ENCODE assay signal across 29 cellular contexts in genomic region chr3:70409018-70409417, GRCh38.
"Had no signal": no experiment of that assay in that cellular context is flagged by ENCODE, and none has a peak within 500 bp of the region (broad histone marks: within the 10 kb centered on the region; RNA-seq: fewer than 3 reads in every experiment).

No MANE protein-coding gene starts in this region.

- H3K4me3 ChIP-seq: ascending aorta, cardiac muscle cell had no signal

- DNase-seq: activated B cell treated with CpG ODN at 0.5 μM for 24 hours; activated CD4-positive, alpha-beta memory T cell treated with anti-CD3 and anti-CD28 coated beads, Interleukin-2, amount 10 ng/mL, durations not matched to agents 7 days and 5 days; activated CD4-positive, alpha-beta T cell treated with anti-CD3 and anti-CD28 coated beads for 4 hours; activated CD4-positive, alpha-beta T cell treated with anti-CD3 and anti-CD28 coated beads, Interleukin-2, amount 10 ng/mL, durations not matched to agents 24 days and 14 days; activated CD4-positive, alpha-beta T cell treated with anti-CD3 and anti-CD28 coated beads, Interleukin-2, amount 50 U/mL, for 48 hours; activated CD4-positive, CD25-positive, alpha-beta regulatory T cell treated with anti-CD3 and anti-CD28 coated beads, Interleukin-2, amount 50 U/mL, for 72 hours; activated CD8-positive, alpha-beta memory T cell treated with anti-CD3 and anti-CD28 coated beads for 24 hours; activated CD8-positive, alpha-beta memory T cell treated with anti-CD3 and anti-CD28 coated beads, Interleukin-2, amount 10 ng/mL, durations not matched to agents 7 days and 5 days; activated CD8-positive, alpha-beta memory T cell treated with anti-CD3 and anti-CD28 coated beads, Interleukin-2, amount 50 U/mL, for 48 hours; activated CD8-positive, alpha-beta T cell treated with anti-CD3 and anti-CD28 coated beads, Interleukin-2, amount 10 ng/mL, durations not matched to agents 7 days and 5 days; activated effector memory CD4-positive, alpha-beta T cell treated with Interleukin-2 at 50 U/mL for 16 hours; activated gamma-delta T cell; activated naive CD4-positive, alpha-beta T cell treated with anti-CD3 and anti-CD28 coated beads, Interleukin-2, amount 10 ng/mL, durations not matched to agents 7 days and 5 days; activated naive CD4-positive, alpha-beta T cell treated with Interleukin-2 at 50 U/mL for 16 hours; activated naive CD8-positive, alpha-beta T cell treated with anti-CD3 and anti-CD28 coated beads, Interleukin-2, amount 10 ng/mL, durations not matched to agents 7 days and 5 days; activated naive CD8-positive, alpha-beta T cell treated with anti-CD3 and anti-CD28 coated beads, Interleukin-2, amount 50 U/mL, for 24 hours; activated T-cell treated with anti-CD3 and anti-CD28 coated beads, Interleukin-2, amount 50 U/mL, for 24 hours; activated T-cell treated with anti-CD3 and anti-CD28 coated beads, Interleukin-2, amount 50 U/mL, for 48 hours; amygdala; anterior cingulate cortex; caudate nucleus; cerebellar nuclear complex; T-helper 2 cell; T-helper 9 cell had no signal

- H3K27ac ChIP-seq: ascending aorta, cardiac muscle cell, VCaP had no signal

- H3K9me3 ChIP-seq: ascending aorta had no signal

- FAIRE-seq: bronchial epithelial cell, TTC549 had no signal

- H3K27me3 ChIP-seq: ascending aorta, cardiac muscle cell had no signal

- ATAC-seq: activated CD8-positive, alpha-beta memory T cell treated with anti-CD3 and anti-CD28 coated beads, Interleukin-2, amount 10 ng/mL, durations not matched to agents 7 days and 5 days; activated CD8-positive, alpha-beta T cell treated with anti-CD3 and anti-CD28 coated beads, Interleukin-2, amount 10 ng/mL, durations not matched to agents 7 days and 5 days; activated naive CD8-positive, alpha-beta T cell treated with anti-CD3 and anti-CD28 coated beads, Interleukin-2, amount 50 U/mL, for 24 hours had no signal

- H3K4me1 ChIP-seq: ascending aorta had no signal

- H3K36me3 ChIP-seq: ascending aorta, cardiac muscle cell had no signal
